Comparison of ENCODE assay signal across 8 cellular contexts in genomic region chr15:89243691-89244511, GRCh38. TPM values are rescaled to one million over a fixed set of nuclear protein-coding genes. Genes with fewer than 3 reads are reported as not detected.
DNase-seq lines count a peak whose midpoint lies in the region; ATAC-seq and TF ChIP-seq lines count a peak whose summit lies in the region.

TSS of gene FANCI (plus strand) at chr15:89243979. CDS start at chr15:89247648, 3,669 bp downstream.

- DNase-seq in NCI-H1417 treated with DMSO at 0.1 percent for 48 hours (lab: John Stamatoyannopoulos, UW) = peak; percentile 85
- peak; percentile 94 for DNase-seq in SW480 (ENCODE audit: low spot score)
- peak; percentile 96 for DNase-seq in adipocyte (ENCODE audit: low read depth)
- DNase-seq in heart left ventricle = peak; percentile 94 to 98 (median 96)
- DNase-seq in posterior cingulate gyrus = peak; percentile 92 to 99 (median 96)
- DNase-seq in upper lobe of right lung = peak; percentile 99

- H3K27me3 ChIP-seq in adipocyte (replicated peaks; ENCODE audit: control insufficient read depth, insufficient read depth, low read length) (no peaks in the 10 kb centered on the region), heart left ventricle (no peaks in the 10 kb centered on the region), upper lobe of right lung (no peaks in the 10 kb centered on the region)

- peak; percentile 56; the same call in 1 of the 2 replicates for TF ChIP-seq CTCF in GM12875 (IDR thresholded peaks at IDR 0.05; ENCODE audit: borderline replicate concordance, insufficient read depth, low read depth, low read length)
- peak; percentile 17 to 73 (median 52) for TF ChIP-seq CTCF in heart left ventricle (IDR thresholded peaks at IDR 0.05)
- TF ChIP-seq CTCF in upper lobe of right lung (IDR thresholded peaks at IDR 0.05) = peak; percentile 60

- ATAC-seq in HG02798 (IDR thresholded peaks at IDR 0.05; ENCODE audit: poor library complexity, unreplicated experiment) = peak; percentile 96
- peak; percentile 99 to 100 (median 100) for ATAC-seq in heart left ventricle
- ATAC-seq in upper lobe of right lung = peak; percentile 99

- H3K27ac ChIP-seq in heart left ventricle (peak within 1 kb of the TSS in 10 of 12 donors; percentile 8 to 67 (median 37)), upper lobe of right lung (peak within 1 kb of the TSS; percentile 67)

- H3K4me3 ChIP-seq in GM12875 (ENCODE audit: low read depth, low read length) (peak within 1 kb of the TSS; percentile 93), adipocyte (ENCODE audit: low read length) (peak within 1 kb of the TSS; percentile 92), heart left ventricle (peak within 1 kb of the TSS; percentile 44 to 87 (median 66)), upper lobe of right lung (peak within 1 kb of the TSS; percentile 79)

- H3K9me3 ChIP-seq in adipocyte (ENCODE audit: control insufficient read depth, low read length) (peaks cover 13% of the 10 kb centered on the region), heart left ventricle (no peaks in the 10 kb centered on the region), upper lobe of right lung (no peaks in the 10 kb centered on the region)

- peak within 1 kb of the TSS; percentile 90 for H3K9ac ChIP-seq in adipocyte (ENCODE audit: low read length)

- H3K36me3 ChIP-seq in adipocyte (ENCODE audit: control insufficient read depth, insufficient read depth, low read length, severe bottlenecking) (no peaks in the 10 kb centered on the region), heart left ventricle (peaks cover 0 to 11% (median 0%) of the 10 kb centered on the region in 9 donors), upper lobe of right lung (no peaks in the 10 kb centered on the region)

- intact Hi-C loops in heart left ventricle (cut with DNase I) (loop anchor here in 3 of 10 donors (2.0 to 5.0 kb wide), 2 partner anchors 37 kb away; no protein-coding TSS in a partner anchor), posterior cingulate gyrus (cut with DNase I) (loop anchor here (5.0 kb wide), 1 partner anchor 37 kb away; no protein-coding TSS in a partner anchor), upper lobe of right lung (cut with DNase I) (no loop called here)

- peaks cover 12% of the 10 kb centered on the region for H3K4me1 ChIP-seq in adipocyte (ENCODE audit: control insufficient read depth, insufficient read depth, low read length)
- peaks cover 3 to 17% (median 12%) of the 10 kb centered on the region in 12 donors for H3K4me1 ChIP-seq in heart left ventricle
- H3K4me1 ChIP-seq in upper lobe of right lung = peaks cover 16% of the 10 kb centered on the region

- WGBS in heart left ventricle, 4 donors = 0 to 1% (median 0%) methylated on average over 55 to 66 of the region's 66 CpGs

- peak in 1 of 2 donors; percentile 45 for TF ChIP-seq POLR2A in heart left ventricle (IDR thresholded peaks at IDR 0.05)

RNA-seq across cellular contexts. Expression of gene FANCI, which starts in this region (rescaled TPM):
- total RNA-seq in heart left ventricle (10 to 100 TPM in 1 of 9 donors, 1 to 10 TPM in 8; 1.0 to 10.3 (median 1.9) TPM), upper lobe of right lung (4.1 TPM)
- polyA plus RNA-seq in heart left ventricle = 1 to 10 TPM in 1 of 2 donors, under 1 TPM in 1; 0.42 to 2.0 TPM

Comparison
In these comparisons a context has a peak if more than half of its experiments do, and no peak if none do; other contexts are left out.
1. Peak in every context shown above with its lines: DNase-seq, ATAC-seq, H3K4me3 ChIP-seq and H3K27ac ChIP-seq.